Comparison of ENCODE assay signal across 1 cellular context in the genomic region with DNA sequence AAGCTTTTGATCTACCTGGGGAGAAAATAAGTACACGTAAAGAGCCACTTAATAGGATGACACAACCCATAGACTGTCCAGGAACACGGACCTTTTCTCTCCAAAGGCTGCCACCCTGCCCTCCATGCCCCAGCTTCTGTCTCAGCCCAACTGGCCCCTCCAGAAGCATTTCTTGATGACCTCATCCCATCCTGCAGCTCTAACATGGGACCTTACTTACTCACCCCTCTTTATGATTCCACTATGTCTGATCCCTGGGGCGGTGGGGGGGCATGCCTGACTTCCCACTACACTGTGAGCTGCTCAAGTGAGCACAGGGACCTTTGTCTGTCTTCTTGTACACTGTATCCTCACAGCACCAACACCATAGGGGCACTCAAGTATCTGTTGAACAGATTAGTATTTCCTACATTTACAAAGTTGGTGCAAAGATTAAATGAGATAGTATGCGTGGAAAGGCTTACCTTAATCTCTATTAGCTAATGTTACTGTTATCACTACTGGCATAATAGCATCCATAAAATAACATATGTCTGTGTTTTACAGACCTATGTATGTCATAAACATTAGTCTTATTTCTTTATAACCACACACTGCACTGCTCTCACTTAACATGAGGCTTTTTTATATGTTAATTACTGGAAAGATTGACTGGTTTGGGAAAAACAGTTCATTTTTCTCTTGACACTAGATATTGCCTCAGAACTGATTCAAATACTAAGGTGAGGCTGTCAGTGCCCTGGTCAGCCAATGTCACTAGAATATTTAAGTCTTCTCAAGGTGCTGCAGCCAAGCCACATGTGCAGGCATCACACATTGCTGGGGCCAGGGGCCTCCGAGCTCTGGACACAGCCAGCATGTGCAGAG.
A peak's percentile ranks its signal among the peaks of the same experiment; 100 is the strongest.
TF ChIP-seq lines count a peak whose summit lies in the region.

No MANE protein-coding gene starts in this region.

TF ChIP-seq in HEK293, 187 proteins besides CTCF, POLR2A, EP300 and RAD21 (continued from another document):
- TF ChIP-seq, protein P1, sequence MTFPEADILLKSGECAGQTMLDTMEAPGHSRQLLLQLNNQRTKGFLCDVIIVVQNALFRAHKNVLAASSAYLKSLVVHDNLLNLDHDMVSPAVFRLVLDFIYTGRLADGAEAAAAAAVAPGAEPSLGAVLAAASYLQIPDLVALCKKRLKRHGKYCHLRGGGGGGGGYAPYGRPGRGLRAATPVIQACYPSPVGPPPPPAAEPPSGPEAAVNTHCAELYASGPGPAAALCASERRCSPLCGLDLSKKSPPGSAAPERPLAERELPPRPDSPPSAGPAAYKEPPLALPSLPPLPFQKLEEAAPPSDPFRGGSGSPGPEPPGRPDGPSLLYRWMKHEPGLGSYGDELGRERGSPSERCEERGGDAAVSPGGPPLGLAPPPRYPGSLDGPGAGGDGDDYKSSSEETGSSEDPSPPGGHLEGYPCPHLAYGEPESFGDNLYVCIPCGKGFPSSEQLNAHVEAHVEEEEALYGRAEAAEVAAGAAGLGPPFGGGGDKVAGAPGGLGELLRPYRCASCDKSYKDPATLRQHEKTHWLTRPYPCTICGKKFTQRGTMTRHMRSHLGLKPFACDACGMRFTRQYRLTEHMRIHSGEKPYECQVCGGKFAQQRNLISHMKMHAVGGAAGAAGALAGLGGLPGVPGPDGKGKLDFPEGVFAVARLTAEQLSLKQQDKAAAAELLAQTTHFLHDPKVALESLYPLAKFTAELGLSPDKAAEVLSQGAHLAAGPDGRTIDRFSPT (tag by site-specific recombination; IDR thresholded peaks at IDR 0.05), result peak; percentile 94
- TF ChIP-seq, protein P2, sequence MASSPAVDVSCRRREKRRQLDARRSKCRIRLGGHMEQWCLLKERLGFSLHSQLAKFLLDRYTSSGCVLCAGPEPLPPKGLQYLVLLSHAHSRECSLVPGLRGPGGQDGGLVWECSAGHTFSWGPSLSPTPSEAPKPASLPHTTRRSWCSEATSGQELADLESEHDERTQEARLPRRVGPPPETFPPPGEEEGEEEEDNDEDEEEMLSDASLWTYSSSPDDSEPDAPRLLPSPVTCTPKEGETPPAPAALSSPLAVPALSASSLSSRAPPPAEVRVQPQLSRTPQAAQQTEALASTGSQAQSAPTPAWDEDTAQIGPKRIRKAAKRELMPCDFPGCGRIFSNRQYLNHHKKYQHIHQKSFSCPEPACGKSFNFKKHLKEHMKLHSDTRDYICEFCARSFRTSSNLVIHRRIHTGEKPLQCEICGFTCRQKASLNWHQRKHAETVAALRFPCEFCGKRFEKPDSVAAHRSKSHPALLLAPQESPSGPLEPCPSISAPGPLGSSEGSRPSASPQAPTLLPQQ (tag by site-specific recombination; IDR thresholded peaks at IDR 0.05), result no peak
- peak; percentile 99 for TF ChIP-seq ZNF664 (tag by site-specific recombination; IDR thresholded peaks at IDR 0.05)
- no peak for TF ChIP-seq ZNF169 (tag by site-specific recombination; IDR thresholded peaks at IDR 0.05)
- TF ChIP-seq OSR2 (tag by site-specific recombination; IDR thresholded peaks at IDR 0.05), result peak; percentile 77
- TF ChIP-seq ZNF76 (tag by site-specific recombination; IDR thresholded peaks at IDR 0.05; ENCODE audit: borderline replicate concordance, low read depth), result no peak
- TF ChIP-seq ZFP69B (tag by site-specific recombination; IDR thresholded peaks at IDR 0.05), result peak; percentile 24; the same call in 1 of the 2 replicates
- no peak for TF ChIP-seq ZNF121 (tag by site-specific recombination; IDR thresholded peaks at IDR 0.05)
- peak; percentile 71; the same call in 1 of the 2 replicates for TF ChIP-seq ZNF24 (tag by site-specific recombination; IDR thresholded peaks at IDR 0.05)
- TF ChIP-seq ZBTB8A (tag by site-specific recombination; IDR thresholded peaks at IDR 0.05), result peak; percentile 22; the same call in 1 of the 2 replicates
- TF ChIP-seq ZNF366 (tag by site-specific recombination; conservative IDR thresholded peaks at IDR 0.05), result 0 out of 2 replicates have a peak, but pooled peaks have one; percentile 10
- TF ChIP-seq, protein P3, sequence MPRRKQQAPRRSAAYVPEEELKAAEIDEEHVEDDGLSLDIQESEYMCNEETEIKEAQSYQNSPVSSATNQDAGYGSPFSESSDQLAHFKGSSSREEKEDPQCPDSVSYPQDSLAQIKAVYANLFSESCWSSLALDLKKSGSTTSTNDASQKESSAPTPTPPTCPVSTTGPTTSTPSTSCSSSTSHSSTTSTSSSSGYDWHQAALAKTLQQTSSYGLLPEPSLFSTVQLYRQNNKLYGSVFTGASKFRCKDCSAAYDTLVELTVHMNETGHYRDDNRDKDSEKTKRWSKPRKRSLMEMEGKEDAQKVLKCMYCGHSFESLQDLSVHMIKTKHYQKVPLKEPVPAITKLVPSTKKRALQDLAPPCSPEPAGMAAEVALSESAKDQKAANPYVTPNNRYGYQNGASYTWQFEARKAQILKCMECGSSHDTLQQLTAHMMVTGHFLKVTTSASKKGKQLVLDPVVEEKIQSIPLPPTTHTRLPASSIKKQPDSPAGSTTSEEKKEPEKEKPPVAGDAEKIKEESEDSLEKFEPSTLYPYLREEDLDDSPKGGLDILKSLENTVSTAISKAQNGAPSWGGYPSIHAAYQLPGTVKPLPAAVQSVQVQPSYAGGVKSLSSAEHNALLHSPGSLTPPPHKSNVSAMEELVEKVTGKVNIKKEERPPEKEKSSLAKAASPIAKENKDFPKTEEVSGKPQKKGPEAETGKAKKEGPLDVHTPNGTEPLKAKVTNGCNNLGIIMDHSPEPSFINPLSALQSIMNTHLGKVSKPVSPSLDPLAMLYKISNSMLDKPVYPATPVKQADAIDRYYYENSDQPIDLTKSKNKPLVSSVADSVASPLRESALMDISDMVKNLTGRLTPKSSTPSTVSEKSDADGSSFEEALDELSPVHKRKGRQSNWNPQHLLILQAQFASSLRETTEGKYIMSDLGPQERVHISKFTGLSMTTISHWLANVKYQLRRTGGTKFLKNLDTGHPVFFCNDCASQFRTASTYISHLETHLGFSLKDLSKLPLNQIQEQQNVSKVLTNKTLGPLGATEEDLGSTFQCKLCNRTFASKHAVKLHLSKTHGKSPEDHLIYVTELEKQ (tag by site-specific recombination; IDR thresholded peaks at IDR 0.05; ENCODE audit: borderline replicate concordance), result no peak
- TF ChIP-seq GLIS1 (tag by site-specific recombination; IDR thresholded peaks at IDR 0.05), result peak; percentile 54
- TF ChIP-seq ZNF629 (tag by site-specific recombination; IDR thresholded peaks at IDR 0.05), result peak; percentile 69
- TF ChIP-seq, protein P4, sequence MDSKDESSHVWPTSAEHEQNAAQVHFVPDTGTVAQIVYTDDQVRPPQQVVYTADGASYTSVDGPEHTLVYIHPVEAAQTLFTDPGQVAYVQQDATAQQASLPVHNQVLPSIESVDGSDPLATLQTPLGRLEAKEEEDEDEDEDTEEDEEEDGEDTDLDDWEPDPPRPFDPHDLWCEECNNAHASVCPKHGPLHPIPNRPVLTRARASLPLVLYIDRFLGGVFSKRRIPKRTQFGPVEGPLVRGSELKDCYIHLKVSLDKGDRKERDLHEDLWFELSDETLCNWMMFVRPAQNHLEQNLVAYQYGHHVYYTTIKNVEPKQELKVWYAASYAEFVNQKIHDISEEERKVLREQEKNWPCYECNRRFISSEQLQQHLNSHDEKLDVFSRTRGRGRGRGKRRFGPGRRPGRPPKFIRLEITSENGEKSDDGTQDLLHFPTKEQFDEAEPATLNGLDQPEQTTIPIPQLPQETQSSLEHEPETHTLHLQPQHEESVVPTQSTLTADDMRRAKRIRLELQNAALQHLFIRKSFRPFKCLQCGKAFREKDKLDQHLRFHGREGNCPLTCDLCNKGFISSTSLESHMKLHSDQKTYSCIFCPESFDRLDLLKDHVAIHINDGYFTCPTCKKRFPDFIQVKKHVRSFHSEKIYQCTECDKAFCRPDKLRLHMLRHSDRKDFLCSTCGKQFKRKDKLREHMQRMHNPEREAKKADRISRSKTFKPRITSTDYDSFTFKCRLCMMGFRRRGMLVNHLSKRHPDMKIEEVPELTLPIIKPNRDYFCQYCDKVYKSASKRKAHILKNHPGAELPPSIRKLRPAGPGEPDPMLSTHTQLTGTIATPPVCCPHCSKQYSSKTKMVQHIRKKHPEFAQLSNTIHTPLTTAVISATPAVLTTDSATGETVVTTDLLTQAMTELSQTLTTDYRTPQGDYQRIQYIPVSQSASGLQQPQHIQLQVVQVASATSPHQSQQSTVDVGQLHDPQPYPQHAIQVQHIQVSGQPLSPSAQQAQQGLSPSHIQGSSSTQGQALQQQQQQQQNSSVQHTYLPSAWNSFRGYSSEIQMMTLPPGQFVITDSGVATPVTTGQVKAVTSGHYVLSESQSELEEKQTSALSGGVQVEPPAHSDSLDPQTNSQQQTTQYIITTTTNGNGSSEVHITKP (tag by site-specific recombination; IDR thresholded peaks at IDR 0.05), result peak; percentile 36
- TF ChIP-seq, protein P5, sequence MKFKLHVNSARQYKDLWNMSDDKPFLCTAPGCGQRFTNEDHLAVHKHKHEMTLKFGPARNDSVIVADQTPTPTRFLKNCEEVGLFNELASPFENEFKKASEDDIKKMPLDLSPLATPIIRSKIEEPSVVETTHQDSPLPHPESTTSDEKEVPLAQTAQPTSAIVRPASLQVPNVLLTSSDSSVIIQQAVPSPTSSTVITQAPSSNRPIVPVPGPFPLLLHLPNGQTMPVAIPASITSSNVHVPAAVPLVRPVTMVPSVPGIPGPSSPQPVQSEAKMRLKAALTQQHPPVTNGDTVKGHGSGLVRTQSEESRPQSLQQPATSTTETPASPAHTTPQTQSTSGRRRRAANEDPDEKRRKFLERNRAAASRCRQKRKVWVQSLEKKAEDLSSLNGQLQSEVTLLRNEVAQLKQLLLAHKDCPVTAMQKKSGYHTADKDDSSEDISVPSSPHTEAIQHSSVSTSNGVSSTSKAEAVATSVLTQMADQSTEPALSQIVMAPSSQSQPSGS (tag by site-specific recombination; IDR thresholded peaks at IDR 0.05; ENCODE audit: low read depth), result peak; percentile 90
- TF ChIP-seq ZNF350 (tag by site-specific recombination; IDR thresholded peaks at IDR 0.05), result no peak
- TF ChIP-seq ZIC2 (tag by site-specific recombination; IDR thresholded peaks at IDR 0.05), result peak; percentile 19; the same call in 1 of the 2 replicates
- TF ChIP-seq ZSCAN30 (tag by site-specific recombination; IDR thresholded peaks at IDR 0.05), result peak; percentile 51; the same call in 1 of the 2 replicates
- peak; percentile 44; the same call in 1 of the 2 replicates for TF ChIP-seq ZNF394 (tag by site-specific recombination; IDR thresholded peaks at IDR 0.05; ENCODE audit: borderline replicate concordance)
- no peak for TF ChIP-seq ZNF404 (tag by site-specific recombination; IDR thresholded peaks at IDR 0.05)
- peak; percentile 30; the same call in 1 of the 2 replicates for TF ChIP-seq FEZF1 (tag by site-specific recombination; IDR thresholded peaks at IDR 0.05)
- TF ChIP-seq, protein P6, sequence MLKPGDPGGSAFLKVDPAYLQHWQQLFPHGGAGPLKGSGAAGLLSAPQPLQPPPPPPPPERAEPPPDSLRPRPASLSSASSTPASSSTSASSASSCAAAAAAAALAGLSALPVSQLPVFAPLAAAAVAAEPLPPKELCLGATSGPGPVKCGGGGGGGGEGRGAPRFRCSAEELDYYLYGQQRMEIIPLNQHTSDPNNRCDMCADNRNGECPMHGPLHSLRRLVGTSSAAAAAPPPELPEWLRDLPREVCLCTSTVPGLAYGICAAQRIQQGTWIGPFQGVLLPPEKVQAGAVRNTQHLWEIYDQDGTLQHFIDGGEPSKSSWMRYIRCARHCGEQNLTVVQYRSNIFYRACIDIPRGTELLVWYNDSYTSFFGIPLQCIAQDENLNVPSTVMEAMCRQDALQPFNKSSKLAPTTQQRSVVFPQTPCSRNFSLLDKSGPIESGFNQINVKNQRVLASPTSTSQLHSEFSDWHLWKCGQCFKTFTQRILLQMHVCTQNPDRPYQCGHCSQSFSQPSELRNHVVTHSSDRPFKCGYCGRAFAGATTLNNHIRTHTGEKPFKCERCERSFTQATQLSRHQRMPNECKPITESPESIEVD (tag by site-specific recombination; IDR thresholded peaks at IDR 0.05), result peak; percentile 51; the same call in 1 of the 2 replicates
- no peak for TF ChIP-seq KLF8 (tag by site-specific recombination; IDR thresholded peaks at IDR 0.05)
- TF ChIP-seq, protein P7, sequence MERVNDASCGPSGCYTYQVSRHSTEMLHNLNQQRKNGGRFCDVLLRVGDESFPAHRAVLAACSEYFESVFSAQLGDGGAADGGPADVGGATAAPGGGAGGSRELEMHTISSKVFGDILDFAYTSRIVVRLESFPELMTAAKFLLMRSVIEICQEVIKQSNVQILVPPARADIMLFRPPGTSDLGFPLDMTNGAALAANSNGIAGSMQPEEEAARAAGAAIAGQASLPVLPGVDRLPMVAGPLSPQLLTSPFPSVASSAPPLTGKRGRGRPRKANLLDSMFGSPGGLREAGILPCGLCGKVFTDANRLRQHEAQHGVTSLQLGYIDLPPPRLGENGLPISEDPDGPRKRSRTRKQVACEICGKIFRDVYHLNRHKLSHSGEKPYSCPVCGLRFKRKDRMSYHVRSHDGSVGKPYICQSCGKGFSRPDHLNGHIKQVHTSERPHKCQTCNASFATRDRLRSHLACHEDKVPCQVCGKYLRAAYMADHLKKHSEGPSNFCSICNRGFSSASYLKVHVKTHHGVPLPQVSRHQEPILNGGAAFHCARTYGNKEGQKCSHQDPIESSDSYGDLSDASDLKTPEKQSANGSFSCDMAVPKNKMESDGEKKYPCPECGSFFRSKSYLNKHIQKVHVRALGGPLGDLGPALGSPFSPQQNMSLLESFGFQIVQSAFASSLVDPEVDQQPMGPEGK (tag by site-specific recombination; IDR thresholded peaks at IDR 0.05), result peak; percentile 55
- TF ChIP-seq IKZF3 (tag by site-specific recombination; IDR thresholded peaks at IDR 0.05), result 0 out of 2 replicates have a peak, but pooled peaks have one; percentile 17
- 0 out of 2 replicates have a peak, but pooled peaks have one; percentile 22 for TF ChIP-seq ZEB2 (tag by site-specific recombination; IDR thresholded peaks at IDR 0.05)
- TF ChIP-seq, protein P8, sequence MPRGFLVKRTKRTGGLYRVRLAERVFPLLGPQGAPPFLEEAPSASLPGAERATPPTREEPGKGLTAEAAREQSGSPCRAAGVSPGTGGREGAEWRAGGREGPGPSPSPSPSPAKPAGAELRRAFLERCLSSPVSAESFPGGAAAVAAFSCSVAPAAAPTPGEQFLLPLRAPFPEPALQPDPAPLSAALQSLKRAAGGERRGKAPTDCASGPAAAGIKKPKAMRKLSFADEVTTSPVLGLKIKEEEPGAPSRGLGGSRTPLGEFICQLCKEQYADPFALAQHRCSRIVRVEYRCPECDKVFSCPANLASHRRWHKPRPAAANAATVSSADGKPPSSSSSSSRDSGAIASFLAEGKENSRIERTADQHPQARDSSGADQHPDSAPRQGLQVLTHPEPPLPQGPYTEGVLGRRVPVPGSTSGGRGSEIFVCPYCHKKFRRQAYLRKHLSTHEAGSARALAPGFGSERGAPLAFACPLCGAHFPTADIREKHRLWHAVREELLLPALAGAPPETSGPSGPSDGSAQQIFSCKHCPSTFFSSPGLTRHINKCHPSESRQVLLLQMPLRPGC (tag by site-specific recombination; IDR thresholded peaks at IDR 0.05), result peak; percentile 44; the same call in 1 of the 2 replicates
